In genomic region chr17:76524598-76525512, GRCh38 we compare ENCODE assay signal across 10 cellular contexts. TPM values are rescaled to one million over a fixed set of nuclear protein-coding genes. Genes with fewer than 3 reads are reported as not detected.
DNase-seq lines count a peak whose midpoint lies in the region; ATAC-seq and TF ChIP-seq lines count a peak whose summit lies in the region.
"Had no signal": no experiment of that assay in that cellular context is flagged by ENCODE, and none has a peak within 500 bp of the region (broad histone marks: within the 10 kb centered on the region; RNA-seq: fewer than 3 reads in every experiment).

No MANE protein-coding gene starts in this region.

- peaks cover 14 to 32% of the 10 kb centered on the region in 2 experiments for H3K4me1 Mint-ChIP-seq in H9

- H3K79me2 ChIP-seq in H9 (ENCODE audit: insufficient read depth, low read length): no peaks in the 10 kb centered on the region

- ATAC-seq in GM18867 (IDR thresholded peaks at IDR 0.05; ENCODE audit: unreplicated experiment): no peak

- no peak overlapping the region for H3K9ac ChIP-seq in H9 (ENCODE audit: extremely low read depth, insufficient read length, low read length)

- H2BK120ac ChIP-seq in H9 (ENCODE audit: low read depth, low read length, poor library complexity, severe bottlenecking): no peak overlapping the region

- H2BK20ac ChIP-seq in H9 (ENCODE audit: low read depth, low read length, poor library complexity, severe bottlenecking): no peak overlapping the region

- H3K4me3 Mint-ChIP-seq in H9: no peak overlapping the region

- H2BK5ac ChIP-seq in H9 (ENCODE audit: insufficient read length, low read length): no peak overlapping the region

- no peak overlapping the region for H2BK12ac ChIP-seq in H9 (ENCODE audit: insufficient read length, low read depth, low read length)

- no peak overlapping the region for H4K91ac ChIP-seq in H9 (ENCODE audit: insufficient read length, low read depth, low read length)

- no peaks in the 10 kb centered on the region for H3K79me1 ChIP-seq in H9 (ENCODE audit: insufficient read depth, low read depth, low read length, poor library complexity, severe bottlenecking)

- no peak overlapping the region for H3T11ph ChIP-seq in H9 (ENCODE audit: low read length)

- no peak overlapping the region for H3K27ac Mint-ChIP-seq in H9

- intact Hi-C loops in transverse colon (cut with DNase I; ENCODE audit: low total_unique reads) (loop anchor here (2.0 kb wide), 1 partner anchor 100 kb away; no protein-coding TSS in a partner anchor), prostate gland (cut with DNase I) (loop anchor here (5.0 kb wide), 2 partner anchors 92 to 192 kb away; no protein-coding TSS in a partner anchor)

- H3K9me3 ChIP-seq in mesodermal cell (ENCODE audit: control insufficient read depth, low read length): no peaks in the 10 kb centered on the region
- H3K9me3 ChIP-seq in transverse colon: no peaks in the 10 kb centered on the region
- no peaks in the 10 kb centered on the region for H3K9me3 ChIP-seq in prostate gland
- H3K9me3 ChIP-seq in H9 (ENCODE audit: control insufficient read depth, low read depth, low read length): no peaks in the 10 kb centered on the region

- H3K14ac ChIP-seq in H9 (ENCODE audit: insufficient read depth, low read length): no peak overlapping the region

- H3K27me3 ChIP-seq in transverse colon: peaks cover 13% of the 10 kb centered on the region
- H3K27me3 ChIP-seq in prostate gland (replicated peaks; ENCODE audit: insufficient read depth): no peaks in the 10 kb centered on the region
- no peaks in the 10 kb centered on the region for H3K27me3 ChIP-seq in H9 (ENCODE audit: insufficient read depth, low read length)

- no peak overlapping the region for H3K56ac ChIP-seq in H9 (ENCODE audit: insufficient read length, low read depth, low read length)

- WGBS in mesodermal cell (ENCODE audit: insufficient coverage in 2 of 2), 2 experiments: 86 to 87% methylated on average over 20 of the region's 25 CpGs
- WGBS in transverse colon (ENCODE audit: low coverage in 1 of 2), 2 donors: 37 to 50% methylated on average over 6 to 25 of the region's 25 CpGs
- 62% methylated on average over 25 of the region's 25 CpGs for WGBS in prostate gland
- WGBS in H9 (ENCODE audit: extremely low coverage, insufficient read length, low lambda C conversion rate): no CpG with 5 or more reads among the region's 25 CpGs

- no peak overlapping the region for H4K8ac ChIP-seq in H9 (replicated peaks; ENCODE audit: insufficient read length, low read depth, low read length)

- no peaks in the 10 kb centered on the region for H3K23me2 ChIP-seq in H9 (ENCODE audit: insufficient read length, low read depth, low read length, poor library complexity, severe bottlenecking)

- no peaks in the 10 kb centered on the region; a peak in 1 of 5 replicates for H3K9me3 Mint-ChIP-seq in H9

- TF ChIP-seq CTCF in epithelial cell of esophagus (IDR thresholded peaks at IDR 0.05; ENCODE audit: insufficient read depth, low read depth, low read length, missing control alignments): no peak
- no peak for TF ChIP-seq CTCF in transverse colon (IDR thresholded peaks at IDR 0.05)
- TF ChIP-seq CTCF in prostate gland (IDR thresholded peaks at IDR 0.05): no peak
- TF ChIP-seq CTCF in H9 (conservative IDR thresholded peaks at IDR 0.05): no peak

- H2BK15ac ChIP-seq in H9 (ENCODE audit: low read depth, low read length): no peak overlapping the region

- in situ Hi-C loops in transverse colon (cut with MboI; ENCODE audit: low pct_ligation_motif_present in 1 of 4, low pct_unique_long_range_greater_than_20kb in 1 of 4, low sequenced_read_pairs in 3 of 4): loop anchor here in 2 of 4 donors (10.0 to 25.0 kb wide), 2 partner anchors 100 to 187 kb away; partner anchors contain the start of gene MXRA7 (in 1 of the 2)

- no peak overlapping the region for H3K4me3 ChIP-seq in epithelial cell of esophagus (ENCODE audit: low read length)
- no peak overlapping the region for H3K4me3 ChIP-seq in mesodermal cell (ENCODE audit: extremely low read depth, insufficient read depth, low read length, poor library complexity, severe bottlenecking)
- H3K4me3 ChIP-seq in transverse colon: no peak overlapping the region
- no peak overlapping the region for H3K4me3 ChIP-seq in prostate gland

- H3K27ac ChIP-seq in mesodermal cell (ENCODE audit: low read depth, low read length, severe bottlenecking) (peak overlapping the region; percentile 36), transverse colon (peak overlapping the region in 3 of 4 donors; percentile 41 to 53 (median 53)), prostate gland (no peak overlapping the region), H9 (ENCODE audit: insufficient read length, low read depth, low read length) (no peak overlapping the region)

- TF ChIP-seq POLR2A in transverse colon (IDR thresholded peaks at IDR 0.05) (no peak), prostate gland (IDR thresholded peaks at IDR 0.05) (no peak)

- H3K36me3 Mint-ChIP-seq in H9 (ENCODE audit: insufficient read depth in 1 of 3, low read depth in 3 of 3): no peaks in the 10 kb centered on the region

- H3K4me2 ChIP-seq in H9 (ENCODE audit: insufficient read depth, insufficient read length, low read length): no peak overlapping the region

- H3K27me3 Mint-ChIP-seq in H9 (ENCODE audit: low read depth): peaks cover 36% of the 10 kb centered on the region

- DNase-seq in M059J (ENCODE audit: low read depth): peak; percentile 27
- DNase-seq in epithelial cell of esophagus (ENCODE audit: low read depth): peak; percentile 64
- DNase-seq in transverse colon: peak; percentile 43
- DNase-seq in prostate gland (ENCODE audit: low spot score): no peak
- no peak for DNase-seq in inferior parietal cortex (ENCODE audit: extremely low spot score)
- no peak for DNase-seq in H9

- H2AFZ ChIP-seq in H9 (ENCODE audit: low read length): no peak overlapping the region

- no peak overlapping the region for H4K5ac ChIP-seq in H9 (ENCODE audit: insufficient read length, low read depth, low read length)

- H3K18ac ChIP-seq in H9 (ENCODE audit: insufficient read length, low read depth, low read length): no peak overlapping the region

- no peaks in the 10 kb centered on the region for H3K36me3 ChIP-seq in mesodermal cell (ENCODE audit: control insufficient read depth, insufficient read depth, low read length)
- no peaks in the 10 kb centered on the region for H3K36me3 ChIP-seq in transverse colon
- H3K36me3 ChIP-seq in prostate gland: no peaks in the 10 kb centered on the region

- H3K4me1 ChIP-seq in mesodermal cell (ENCODE audit: control insufficient read depth, insufficient read depth, low read length, poor library complexity, severe bottlenecking) (peaks cover 39% of the 10 kb centered on the region), transverse colon (peaks cover 15 to 51% (median 34%) of the 10 kb centered on the region in 4 donors), prostate gland (replicated peaks) (peaks cover 16% of the 10 kb centered on the region), H9 (ENCODE audit: insufficient read depth, low read length) (peaks cover 4% of the 10 kb centered on the region; the same call in 1 of the 2 replicates)

- no peak overlapping the region for H3K4ac ChIP-seq in H9 (ENCODE audit: low read depth, low read length)

- no peak overlapping the region for H2AK5ac ChIP-seq in H9 (ENCODE audit: insufficient read length, low read length)

- TF ChIP-seq EP300 in transverse colon (IDR thresholded peaks at IDR 0.05; ENCODE audit: low read depth): no peak

- peaks cover 3% of the 10 kb centered on the region for H4K20me1 ChIP-seq in H9 (ENCODE audit: control insufficient read depth, insufficient read depth, insufficient read length)

- no peak overlapping the region for H3K23ac ChIP-seq in H9 (ENCODE audit: insufficient read length, low read depth, low read length)

RNA-seq across cellular contexts. Expression of gene CYGB, which starts 12.7 kb away (rescaled TPM):
- 0.62 TPM in 1 of 2 replicates, not detected in the other for total RNA-seq in M059J (2014; rRNA removed; shearing (Covaris generic))
- 18.2 TPM for polyA plus RNA-seq in mesodermal cell (2013, experiment 1 of 2)
- 19.4 TPM for polyA plus RNA-seq in mesodermal cell (2013, experiment 2 of 2)
- total RNA-seq in transverse colon (10 to 100 TPM in 2 of 4 donors, 1 to 10 TPM in 2; 7.5 to 20.1 (median 11.3) TPM), prostate gland (10 to 100 TPM in 1 of 2 donors, 1 to 10 TPM in 1; 7.0 to 13.8 TPM), H9 (2021) (2.4 and 2.8 TPM in 2 replicates)

RNA-seq across cellular contexts. Expression of gene PRCD, which starts 15.0 kb away (rescaled TPM):
- 0.02 and 1.4 TPM in 2 replicates for total RNA-seq in M059J (2014; rRNA removed; shearing (Covaris generic))
- polyA plus RNA-seq in mesodermal cell (2013, experiment 1 of 2): 5.8 TPM
- 9.9 TPM for polyA plus RNA-seq in mesodermal cell (2013, experiment 2 of 2)
- 1 to 10 TPM in 1 of 4 donors, under 1 TPM in 1, not detected in 2; 0.64 to 6.8 TPM for total RNA-seq in transverse colon
- under 1 TPM; 0.36 to 0.85 TPM for total RNA-seq in prostate gland
- 0.42 and 0.46 TPM in 2 replicates for total RNA-seq in H9 (2021)

RNA-seq across cellular contexts. Expression of gene RHBDF2, which starts 23.6 kb away (rescaled TPM):
- 18.1 and 23.2 TPM in 2 replicates for total RNA-seq in M059J (2014; rRNA removed; shearing (Covaris generic))
- polyA plus RNA-seq in mesodermal cell (2013, experiment 1 of 2): 9.0 TPM
- polyA plus RNA-seq in mesodermal cell (2013, experiment 2 of 2): 8.2 TPM
- total RNA-seq in transverse colon (10 to 100 TPM; 11.3 to 47.4 (median 23.2) TPM), prostate gland (10 to 100 TPM; 29.9 to 31.1 TPM), H9 (2021) (17.1 and 19.7 TPM in 2 replicates)

RNA-seq across cellular contexts. Expression of gene AANAT, which starts 57.5 kb away (rescaled TPM):
- total RNA-seq in M059J (2014; rRNA removed; shearing (Covaris generic)): not detected in 2 replicates
- polyA plus RNA-seq in mesodermal cell (2013, experiment 1 of 2): 0.52 TPM
- not detected for polyA plus RNA-seq in mesodermal cell (2013, experiment 2 of 2)
- total RNA-seq in transverse colon (not detected), prostate gland (not detected), H9 (2021) (0.15 and 0.55 TPM in 2 replicates)
- total RNA-seq: dermis microvascular lymphatic vessel endothelial cell, mononuclear cell had no signal

Comparison
In these comparisons a context has a peak if more than half of its experiments do, and no peak if none do; other contexts are left out.
1. DNase-seq: peak in M059J (single experiment), epithelial cell of esophagus (single experiment) and transverse colon (single experiment); none in prostate gland (single experiment), inferior parietal cortex (single experiment) and H9 (single experiment).
2. H3K27ac ChIP-seq: peak in mesodermal cell (single experiment) and transverse colon (3 of 4); none in prostate gland (0 of 2) and H9 (single experiment).